17 cellular contexts compared by ENCODE assay signal in genomic region chr12:120822832-120823503, GRCh38.
DNase-seq lines count a peak whose midpoint lies in the region; ATAC-seq and TF ChIP-seq lines count a peak whose summit lies in the region.
"Had no signal": no experiment of that assay in that cellular context is flagged by ENCODE, and none has a peak within 500 bp of the region (broad histone marks: within the 10 kb centered on the region; RNA-seq: fewer than 3 reads in every experiment).

No MANE protein-coding gene starts in this region.

- no CpG with 5 or more reads among the region's 9 CpGs for WGBS in H9 (ENCODE audit: extremely low coverage, insufficient read length, low lambda C conversion rate)

- H3K9ac ChIP-seq in H9 (ENCODE audit: extremely low read depth, insufficient read length, low read length), result peak overlapping the region; percentile 37
- H3K9ac ChIP-seq: BLaER1, GM23248 had no signal

- H3K23ac ChIP-seq in H9 (ENCODE audit: insufficient read length, low read depth, low read length), result no peak overlapping the region

- H2BK20ac ChIP-seq in H9 (ENCODE audit: low read depth, low read length, poor library complexity, severe bottlenecking), result no peak overlapping the region

- no peak overlapping the region for H4K8ac ChIP-seq in H9 (replicated peaks; ENCODE audit: insufficient read length, low read depth, low read length)

- no peak overlapping the region for H3K14ac ChIP-seq in H9 (ENCODE audit: insufficient read depth, low read length)

- H3K4me2 ChIP-seq in H9 (ENCODE audit: insufficient read depth, insufficient read length, low read length), result peak overlapping the region; percentile 8
- H3K4me2 ChIP-seq: BLaER1 had no signal

- H3K27ac ChIP-seq in H9 (ENCODE audit: insufficient read length, low read depth, low read length), result no peak overlapping the region
- peak overlapping the region in 56 of 59 donors; percentile 1 to 97 (median 72) for H3K27ac ChIP-seq in dorsolateral prefrontal cortex
- H3K27ac ChIP-seq: BLaER1, GM23248, right lobe of liver, SJCRH30, testis had no signal

- H3K79me1 ChIP-seq in H9 (ENCODE audit: insufficient read depth, low read depth, low read length, poor library complexity, severe bottlenecking), result peaks cover 5% of the 10 kb centered on the region

- peak; percentile 47 for DNase-seq in H9
- DNase-seq in NCI-H2107 (lab: John Stamatoyannopoulos, UW), result peak; percentile 64
- DNase-seq in dorsolateral prefrontal cortex, result no peak
- DNase-seq in neural crest cell (ENCODE audit: low read depth, low spot score), result no peak
- DNase-seq in NCI-H1436 (lab: John Stamatoyannopoulos, UW), result no peak
- DNase-seq: activated CD4-positive, alpha-beta T cell treated with anti-CD3 and anti-CD28 coated beads for 48 hours; DMS79 treated with DMSO at 0.1 percent for 48 hours; effector memory CD4-positive, alpha-beta T cell; GM23248; OCI-M1; right lobe of liver; SJCRH30; stimulated activated CD4-positive, alpha-beta T cell treated with anti-CD3 and anti-CD28 coated beads, Interleukin-1b, Interleukin-23, amount 100 ng/mL, for 48 hours; testis had no signal

- H3K9me3 Mint-ChIP-seq in H9 (no peaks in the 10 kb centered on the region), neural crest cell (no peaks in the 10 kb centered on the region)

- H3K4me3 ChIP-seq in dorsolateral prefrontal cortex, result peak overlapping the region in 3 of 59 donors; percentile 1 to 21 (median 9)
- H3K4me3 ChIP-seq: BLaER1, GM23248, right lobe of liver, SJCRH30, testis had no signal

- TF ChIP-seq CTCF in H9 (conservative IDR thresholded peaks at IDR 0.05) (no peak), dorsolateral prefrontal cortex (IDR thresholded peaks at IDR 0.05 in 54 of 56, conservative IDR thresholded peaks at IDR 0.05 in 2 of 56; ENCODE audit: low read depth in 1 of 56, partially characterized antibody in 56 of 56) (no peak), neural crest cell (conservative IDR thresholded peaks at IDR 0.05) (no peak)

- no peak overlapping the region for H3K4ac ChIP-seq in H9 (ENCODE audit: low read depth, low read length)

- H3K56ac ChIP-seq in H9 (ENCODE audit: insufficient read length, low read depth, low read length), result no peak overlapping the region

- H3K4me3 Mint-ChIP-seq in H9, result 0 out of 5 replicates have a peak overlapping the region, but pooled peaks of 1 of the 2 experiments have one; percentile 30
- H3K4me3 Mint-ChIP-seq in neural crest cell, result peak overlapping the region; percentile 1

- no peak overlapping the region for H4K5ac ChIP-seq in H9 (ENCODE audit: insufficient read length, low read depth, low read length)

- no peaks in the 10 kb centered on the region for H3K23me2 ChIP-seq in H9 (ENCODE audit: insufficient read length, low read depth, low read length, poor library complexity, severe bottlenecking)

- peaks cover 7% of the 10 kb centered on the region; the same call in 1 of the 2 replicates for H3K4me1 ChIP-seq in H9 (ENCODE audit: insufficient read depth, low read length)
- H3K4me1 ChIP-seq: BLaER1, SJCRH30 had no signal

- H3K27ac Mint-ChIP-seq in H9, result peak overlapping the region; percentile 16 to 67 (median 24); a peak in 5 of 7 replicates
- peak overlapping the region; percentile 50 for H3K27ac Mint-ChIP-seq in neural crest cell (ENCODE audit: unreplicated experiment)

- ATAC-seq in GM18907 (IDR thresholded peaks at IDR 0.05; ENCODE audit: unreplicated experiment) (no peak), HG02970 (IDR thresholded peaks at IDR 0.05; ENCODE audit: low FRiP score, unreplicated experiment) (no peak)

- H4K20me1 ChIP-seq in H9 (ENCODE audit: control insufficient read depth, insufficient read depth, insufficient read length), result no peaks in the 10 kb centered on the region

- no peaks in the 10 kb centered on the region for H3K27me3 Mint-ChIP-seq in H9 (ENCODE audit: low read depth)
- H3K27me3 Mint-ChIP-seq in neural crest cell (ENCODE audit: low read depth), result no peaks in the 10 kb centered on the region

- no peaks in the 10 kb centered on the region for H3K9me3 ChIP-seq in H9 (ENCODE audit: control insufficient read depth, low read depth, low read length)
- H3K9me3 ChIP-seq: BLaER1, right lobe of liver, SJCRH30, testis had no signal

- H2BK12ac ChIP-seq in H9 (ENCODE audit: insufficient read length, low read depth, low read length), result no peak overlapping the region

- H3K18ac ChIP-seq in H9 (ENCODE audit: insufficient read length, low read depth, low read length), result no peak overlapping the region

- no peak overlapping the region for H3T11ph ChIP-seq in H9 (ENCODE audit: low read length)

- H3K27me3 ChIP-seq in H9 (ENCODE audit: insufficient read depth, low read length) (no peaks in the 10 kb centered on the region), dorsolateral prefrontal cortex (no peaks in the 10 kb centered on the region)
- H3K27me3 ChIP-seq: BLaER1, right lobe of liver, SJCRH30, testis had no signal

- no peak overlapping the region for H2BK15ac ChIP-seq in H9 (ENCODE audit: low read depth, low read length)

- H3K36me3 Mint-ChIP-seq in H9 (ENCODE audit: insufficient read depth in 1 of 3, low read depth in 3 of 3), result no peaks in the 10 kb centered on the region
- H3K36me3 Mint-ChIP-seq in neural crest cell (ENCODE audit: low read depth), result no peaks in the 10 kb centered on the region

- H2AFZ ChIP-seq in H9 (ENCODE audit: low read length), result no peak overlapping the region
- H2AFZ ChIP-seq: GM23248 had no signal

- H2AK5ac ChIP-seq in H9 (ENCODE audit: insufficient read length, low read length), result no peak overlapping the region

- peaks cover 5% of the 10 kb centered on the region; the same call in 1 of the 2 replicates for H3K79me2 ChIP-seq in H9 (ENCODE audit: insufficient read depth, low read length)

- intact Hi-C loops in dorsolateral prefrontal cortex (cut with DNase I), result no loop called here

- peak overlapping the region; percentile 53 for H2BK5ac ChIP-seq in H9 (ENCODE audit: insufficient read length, low read length)

- no peak overlapping the region for H2BK120ac ChIP-seq in H9 (ENCODE audit: low read depth, low read length, poor library complexity, severe bottlenecking)

- no peak overlapping the region for H4K91ac ChIP-seq in H9 (ENCODE audit: insufficient read length, low read depth, low read length)

- H3K4me1 Mint-ChIP-seq in H9, result peaks cover 23 to 27% of the 10 kb centered on the region in 2 experiments
- peaks cover 41% of the 10 kb centered on the region for H3K4me1 Mint-ChIP-seq in neural crest cell

Comparison
In these comparisons a context has a peak if more than half of its experiments do, and no peak if none do; other contexts are left out.
1. DNase-seq: peak in H9 (single experiment) and NCI-H2107 (single experiment); none in dorsolateral prefrontal cortex (0 of 10), neural crest cell (single experiment) and NCI-H1436 (single experiment).